38 cellular contexts compared by ENCODE assay signal in genomic region chr5:147845618-147846017, GRCh38. TPM values are rescaled to one million over a fixed set of nuclear protein-coding genes. Genes with fewer than 3 reads are reported as not detected.
"Had no signal": no experiment of that assay in that cellular context is flagged by ENCODE, and none has a peak within 500 bp of the region (broad histone marks: within the 10 kb centered on the region; RNA-seq: fewer than 3 reads in every experiment).

No MANE protein-coding gene starts in this region.

- DNase-seq: activated effector memory CD4-positive, alpha-beta T cell treated with anti-CD3 and anti-CD28 coated beads, Interleukin-2, amount 50 U/mL, for 16 hours; activated effector memory CD4-positive, alpha-beta T cell treated with Interleukin-2 at 50 U/mL for 16 hours; activated gamma-delta T cell; activated gamma-delta T cell treated with Interleukin-2 at 50 U/mL for 16 hours; activated naive CD4-positive, alpha-beta T cell; activated naive CD4-positive, alpha-beta T cell treated with anti-CD3 and anti-CD28 coated beads for 36 hours; activated naive CD4-positive, alpha-beta T cell treated with anti-CD3 and anti-CD28 coated beads, Interleukin-2, amount 10 ng/mL, durations not matched to agents 7 days and 5 days; activated naive CD4-positive, alpha-beta T cell treated with anti-CD3 and anti-CD28 coated beads, Interleukin-2, amount 50 U/mL, for 16 hours; activated naive CD4-positive, alpha-beta T cell treated with Interleukin-2 at 50 U/mL for 16 hours; activated naive CD8-positive, alpha-beta T cell treated with anti-CD3 and anti-CD28 coated beads for 36 hours; activated naive CD8-positive, alpha-beta T cell treated with anti-CD3 and anti-CD28 coated beads, Interleukin-2, amount 10 ng/mL, durations not matched to agents 7 days and 5 days; activated naive CD8-positive, alpha-beta T cell treated with anti-CD3 and anti-CD28 coated beads, Interleukin-2, amount 50 U/mL, for 24 hours; activated T-cell treated with anti-CD3 and anti-CD28 coated beads, Interleukin-2, amount 50 U/mL, for 1 hour; activated T-cell treated with anti-CD3 and anti-CD28 coated beads, Interleukin-2, amount 50 U/mL, for 24 hours; activated T-cell treated with anti-CD3 and anti-CD28 coated beads, Interleukin-2, amount 50 U/mL, for 4 hours; activated T-cell treated with anti-CD3 and anti-CD28 coated beads, Interleukin-2, amount 50 U/mL, for 48 hours; activated T-cell treated with anti-CD3 and anti-CD28 coated beads, Interleukin-2, amount 50 U/mL, for 72 hours; adrenal gland; amniotic stem cell; amygdala; anterior cingulate cortex; aorta; body of pancreas; brain microvascular endothelial cell; caudate nucleus; central memory CD4-positive, alpha-beta T cell; cerebellar nuclear complex had no signal

- ATAC-seq: activated naive CD4-positive, alpha-beta T cell treated with anti-CD3 and anti-CD28 coated beads, Interleukin-2, amount 50 U/mL, for 72 hours; activated naive CD8-positive, alpha-beta T cell treated with anti-CD3 and anti-CD28 coated beads, Interleukin-2, amount 50 U/mL, for 24 hours; activated T-cell treated with anti-CD3 and anti-CD28 coated beads, Interleukin-2, amount 50 U/mL, for 4 hours; activated T-cell treated with anti-CD3 and anti-CD28 coated beads, Interleukin-2, amount 50 U/mL, for 72 hours; activated T-helper 17 cell treated with anti-CD3 and anti-CD28 coated beads, Interleukin-2, amount 50 U/mL, for 72 hours; body of pancreas had no signal

RNA-seq across cellular contexts. Expression of gene SPINK1, which starts 14.1 kb away (rescaled TPM):
- total RNA-seq: activated naive CD4-positive, alpha-beta T cell treated with anti-CD3 and anti-CD28 coated beads for 36 hours; activated naive CD4-positive, alpha-beta T cell treated with anti-CD3 and anti-CD28 coated beads, Interleukin-2, amount 50 U/mL, for 72 hours; activated naive CD8-positive, alpha-beta T cell treated with anti-CD3 and anti-CD28 coated beads for 36 hours; activated naive CD8-positive, alpha-beta T cell treated with anti-CD3 and anti-CD28 coated beads, Interleukin-2, amount 10 ng/mL, durations not matched to agents 7 days and 5 days; activated T-cell treated with anti-CD3 and anti-CD28 coated beads, Interleukin-2, amount 50 U/mL, for 72 hours; activated T-helper 1 cell treated with anti-CD3 and anti-CD28 coated beads, Interleukin-12 subunit alpha, Interleukin-12 subunit beta, Interleukin-2, Interleukin-4 antibody, amounts not matched to agents 30 ng/mL and 10 ng/mL and 1 ng/mL, durations not matched to agents 14 hours and 24 hours and 36 hours; activated T-helper 17 cell treated with anti-CD3 and anti-CD28 coated beads, Interleukin-2, amount 50 U/mL, for 72 hours; activated T-helper 2 cell treated with anti-CD3 and anti-CD28 coated beads, Interferon-gamma antibody, Interleukin-2, Interleukin-4, amounts not matched to agents 10 μg/mL and 5 μg/mL and 100 μg/mL, durations not matched to agents 14 hours and 24 hours and 36 hours; ascending aorta; astrocyte; cardiac muscle cell; cerebellum; chondrocyte had no signal

RNA-seq across cellular contexts. Expression of gene SCGB3A2, which starts 32.9 kb away (rescaled TPM):
- total RNA-seq: activated naive CD4-positive, alpha-beta T cell treated with anti-CD3 and anti-CD28 coated beads for 36 hours; activated naive CD4-positive, alpha-beta T cell treated with anti-CD3 and anti-CD28 coated beads, Interleukin-2, amount 50 U/mL, for 72 hours; activated naive CD8-positive, alpha-beta T cell treated with anti-CD3 and anti-CD28 coated beads for 36 hours; activated naive CD8-positive, alpha-beta T cell treated with anti-CD3 and anti-CD28 coated beads, Interleukin-2, amount 10 ng/mL, durations not matched to agents 7 days and 5 days; activated T-cell treated with anti-CD3 and anti-CD28 coated beads, Interleukin-2, amount 50 U/mL, for 72 hours; activated T-helper 1 cell treated with anti-CD3 and anti-CD28 coated beads, Interleukin-12 subunit alpha, Interleukin-12 subunit beta, Interleukin-2, Interleukin-4 antibody, amounts not matched to agents 30 ng/mL and 10 ng/mL and 1 ng/mL, durations not matched to agents 14 hours and 24 hours and 36 hours; activated T-helper 17 cell treated with anti-CD3 and anti-CD28 coated beads, Interleukin-2, amount 50 U/mL, for 72 hours; activated T-helper 2 cell treated with anti-CD3 and anti-CD28 coated beads, Interferon-gamma antibody, Interleukin-2, Interleukin-4, amounts not matched to agents 10 μg/mL and 5 μg/mL and 100 μg/mL, durations not matched to agents 14 hours and 24 hours and 36 hours; aorta; ascending aorta; body of pancreas; breast epithelium; bronchial epithelial cell; cardiac muscle cell; cerebellum; chondrocyte had no signal
